12 cellular contexts compared by ENCODE assay signal in the genomic region with DNA sequence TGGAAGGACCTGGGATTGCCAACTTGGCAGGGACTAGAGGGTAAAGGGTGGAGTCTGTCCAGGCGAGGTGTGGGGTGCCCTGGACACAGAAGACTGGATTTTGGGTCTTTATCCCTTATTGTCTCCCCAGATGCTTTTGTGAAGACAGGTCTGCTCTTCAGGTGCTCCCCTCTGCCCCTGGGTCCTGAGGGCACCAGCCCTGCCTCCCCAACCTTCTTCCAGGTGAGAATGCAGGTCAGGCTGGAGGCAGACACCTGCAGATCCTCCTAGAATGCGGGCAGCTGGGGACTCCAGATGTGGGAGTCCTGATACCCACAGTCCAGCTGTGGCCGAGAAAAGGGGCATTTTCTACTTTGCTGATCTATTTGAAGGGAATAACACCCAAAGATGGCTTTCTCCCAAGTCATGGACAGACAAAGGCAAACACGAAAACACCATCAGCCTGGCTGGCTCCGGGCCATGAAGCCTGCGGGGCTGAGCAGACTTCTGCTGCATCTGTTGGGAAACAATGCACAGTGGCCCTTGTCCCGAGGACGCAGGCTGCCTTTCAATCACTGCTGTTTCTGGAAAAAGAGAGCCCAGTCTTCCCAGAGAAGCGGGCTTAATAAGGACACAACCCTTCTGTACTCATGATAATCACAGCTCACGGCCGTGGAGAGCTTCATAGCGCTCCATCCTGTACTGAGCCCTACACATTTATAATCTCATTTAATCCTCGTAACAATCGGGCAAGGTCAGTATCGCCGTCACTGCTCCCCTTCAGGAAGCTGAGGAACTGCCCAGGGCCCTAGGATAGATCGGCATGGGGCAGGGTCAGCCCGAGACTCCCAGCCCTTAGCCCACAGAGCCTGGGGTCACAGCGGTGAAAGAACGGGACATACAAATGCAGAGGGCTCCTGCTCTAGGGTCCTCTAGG.
DNase-seq lines count a peak whose midpoint lies in the region; ATAC-seq, FAIRE-seq and TF ChIP-seq lines count a peak whose summit lies in the region.
"Had no signal": no experiment of that assay in that cellular context is flagged by ENCODE, and none has a peak within 500 bp of the region (broad histone marks: within the 10 kb centered on the region; RNA-seq: fewer than 3 reads in every experiment).

No MANE protein-coding gene starts in this region.

- TF ChIP-seq POLR2A in transverse colon (IDR thresholded peaks at IDR 0.05), result no peak

- H3K27ac Mint-ChIP-seq in activated naive CD8-positive, alpha-beta T cell treated with anti-CD3 and anti-CD28 coated beads, Interleukin-2, amount 10 ng/mL, durations not matched to agents 7 days and 5 days, result no peak overlapping the region
- no peak overlapping the region for H3K27ac Mint-ChIP-seq in activated naive CD8-positive, alpha-beta T cell treated with anti-CD3 and anti-CD28 coated beads for 36 hours
- no peak overlapping the region for H3K27ac Mint-ChIP-seq in activated CD8-positive, alpha-beta memory T cell treated with anti-CD3 and anti-CD28 coated beads, Interleukin-2, amount 10 ng/mL, durations not matched to agents 7 days and 5 days

- peaks cover 3% of the 10 kb centered on the region for H3K27me3 Mint-ChIP-seq in activated naive CD8-positive, alpha-beta T cell treated with anti-CD3 and anti-CD28 coated beads, Interleukin-2, amount 10 ng/mL, durations not matched to agents 7 days and 5 days
- H3K27me3 Mint-ChIP-seq in activated naive CD8-positive, alpha-beta T cell treated with anti-CD3 and anti-CD28 coated beads for 36 hours, result no peaks in the 10 kb centered on the region
- peaks cover 17% of the 10 kb centered on the region for H3K27me3 Mint-ChIP-seq in activated CD8-positive, alpha-beta memory T cell treated with anti-CD3 and anti-CD28 coated beads, Interleukin-2, amount 10 ng/mL, durations not matched to agents 7 days and 5 days
- H3K27me3 Mint-ChIP-seq: activated CD4-positive, alpha-beta T cell treated with anti-CD3 and anti-CD28 coated beads, Interleukin-2, amount 10 ng/mL, durations not matched to agents 7 days and 5 days had no signal

- peaks cover 2% of the 10 kb centered on the region for H3K36me3 Mint-ChIP-seq in activated naive CD8-positive, alpha-beta T cell treated with anti-CD3 and anti-CD28 coated beads, Interleukin-2, amount 10 ng/mL, durations not matched to agents 7 days and 5 days
- H3K36me3 Mint-ChIP-seq in activated naive CD8-positive, alpha-beta T cell treated with anti-CD3 and anti-CD28 coated beads for 36 hours, result no peaks in the 10 kb centered on the region
- no peaks in the 10 kb centered on the region for H3K36me3 Mint-ChIP-seq in activated CD8-positive, alpha-beta memory T cell treated with anti-CD3 and anti-CD28 coated beads, Interleukin-2, amount 10 ng/mL, durations not matched to agents 7 days and 5 days

- no peak overlapping the region for H3K9ac ChIP-seq in kidney (ENCODE audit: low read length in 2 of 2)

- TF ChIP-seq EP300 in transverse colon (IDR thresholded peaks at IDR 0.05; ENCODE audit: low read depth), result no peak

- H3K4me3 ChIP-seq in kidney (ENCODE audit: low read length in 2 of 2) (no peak overlapping the region), transverse colon (no peak overlapping the region)
- H3K4me3 ChIP-seq: body of pancreas had no signal

- TF ChIP-seq CTCF in kidney (IDR thresholded peaks at IDR 0.05; ENCODE audit: borderline replicate concordance, extremely low read depth, insufficient read depth), result no peak
- TF ChIP-seq CTCF in transverse colon (IDR thresholded peaks at IDR 0.05), result no peak

- no peak for ATAC-seq in activated naive CD8-positive, alpha-beta T cell treated with anti-CD3 and anti-CD28 coated beads, Interleukin-2, amount 10 ng/mL, durations not matched to agents 7 days and 5 days (ENCODE audit: low read depth)
- ATAC-seq in activated CD8-positive, alpha-beta memory T cell treated with anti-CD3 and anti-CD28 coated beads, Interleukin-2, amount 10 ng/mL, durations not matched to agents 7 days and 5 days, result no peak
- no peak for ATAC-seq in GM21381 (IDR thresholded peaks at IDR 0.05; ENCODE audit: unreplicated experiment)
- ATAC-seq: body of pancreas had no signal

- FAIRE-seq in kidney (lab: Jason Lieb, UNC), result no peak
- FAIRE-seq: RCC 7860 had no signal

- H3K9me3 Mint-ChIP-seq in activated naive CD8-positive, alpha-beta T cell treated with anti-CD3 and anti-CD28 coated beads, Interleukin-2, amount 10 ng/mL, durations not matched to agents 7 days and 5 days, result no peaks in the 10 kb centered on the region
- no peaks in the 10 kb centered on the region for H3K9me3 Mint-ChIP-seq in activated naive CD8-positive, alpha-beta T cell treated with anti-CD3 and anti-CD28 coated beads for 36 hours
- no peaks in the 10 kb centered on the region for H3K9me3 Mint-ChIP-seq in activated CD8-positive, alpha-beta memory T cell treated with anti-CD3 and anti-CD28 coated beads, Interleukin-2, amount 10 ng/mL, durations not matched to agents 7 days and 5 days (ENCODE audit: low read depth)
- H3K9me3 Mint-ChIP-seq: activated CD4-positive, alpha-beta T cell treated with anti-CD3 and anti-CD28 coated beads, Interleukin-2, amount 10 ng/mL, durations not matched to agents 7 days and 5 days had no signal

- H3K4me1 ChIP-seq in kidney (ENCODE audit: control insufficient read depth in 1 of 2, insufficient read depth in 1 of 2, low read depth in 1 of 2, low read length in 2 of 2) (no peaks in the 10 kb centered on the region), transverse colon (peaks cover 0 to 5% (median 2%) of the 10 kb centered on the region in 4 donors)
- H3K4me1 ChIP-seq: body of pancreas had no signal

- CTCF ChIA-PET in activated CD8-positive, alpha-beta memory T cell treated with anti-CD3 and anti-CD28 coated beads, Interleukin-2, amount 10 ng/mL, durations not matched to agents 7 days and 5 days (lab: Charles Lee), result interaction anchor here (0.8 to 1.1 kb wide), 3 partner anchors 11 to 102 kb away, joined by 3 read pairs; no protein-coding TSS in a partner anchor

- in situ Hi-C loops in transverse colon (cut with MboI; ENCODE audit: low pct_ligation_motif_present in 1 of 4, low pct_unique_long_range_greater_than_20kb in 1 of 4, low sequenced_read_pairs in 3 of 4), result loop anchor here (10.0 to 25.0 kb wide), 3 partner anchors 98 to 305 kb away; no protein-coding TSS in a partner anchor

- H3K4me3 Mint-ChIP-seq in activated naive CD8-positive, alpha-beta T cell treated with anti-CD3 and anti-CD28 coated beads, Interleukin-2, amount 10 ng/mL, durations not matched to agents 7 days and 5 days, result no peak overlapping the region
- no peak overlapping the region for H3K4me3 Mint-ChIP-seq in activated naive CD8-positive, alpha-beta T cell treated with anti-CD3 and anti-CD28 coated beads for 36 hours
- no peak overlapping the region for H3K4me3 Mint-ChIP-seq in activated CD8-positive, alpha-beta memory T cell treated with anti-CD3 and anti-CD28 coated beads, Interleukin-2, amount 10 ng/mL, durations not matched to agents 7 days and 5 days
- H3K4me3 Mint-ChIP-seq: activated CD4-positive, alpha-beta T cell treated with anti-CD3 and anti-CD28 coated beads, Interleukin-2, amount 10 ng/mL, durations not matched to agents 7 days and 5 days had no signal

- POLR2A ChIA-PET in activated naive CD8-positive, alpha-beta T cell treated with anti-CD3 and anti-CD28 coated beads, Interleukin-2, amount 10 ng/mL, durations not matched to agents 7 days and 5 days (lab: Charles Lee), result interaction anchor here (0.8 kb wide), 1 partner anchor 30 kb away, joined by 3 read pairs; no protein-coding TSS in a partner anchor

- intact Hi-C loops in kidney (cut with DNase I), result no loop called here
- intact Hi-C loops in transverse colon (cut with DNase I; ENCODE audit: low total_unique reads), result no loop called here

- H3K9me3 ChIP-seq in kidney (ENCODE audit: control insufficient read depth in 1 of 2, low read length in 2 of 2), result no peaks in the 10 kb centered on the region
- H3K9me3 ChIP-seq in transverse colon, result no peaks in the 10 kb centered on the region
- H3K9me3 ChIP-seq: body of pancreas had no signal

- peak; percentile 20 for DNase-seq in activated naive CD8-positive, alpha-beta T cell treated with anti-CD3 and anti-CD28 coated beads, Interleukin-2, amount 10 ng/mL, durations not matched to agents 7 days and 5 days
- DNase-seq in activated naive CD8-positive, alpha-beta T cell treated with anti-CD3 and anti-CD28 coated beads for 36 hours, result no peak
- DNase-seq in activated CD8-positive, alpha-beta memory T cell treated with anti-CD3 and anti-CD28 coated beads, Interleukin-2, amount 10 ng/mL, durations not matched to agents 7 days and 5 days, result peak; percentile 32
- DNase-seq in kidney (peak; percentile 54), transverse colon (peak; percentile 31), HuH-7.5 (ENCODE audit: low spot score) (no peak), NOMO-1 (lab: John Stamatoyannopoulos, UW; ENCODE audit: unreplicated experiment in 2 of 2) (no peak)
- DNase-seq: activated CD4-positive, alpha-beta T cell treated with anti-CD3 and anti-CD28 coated beads, Interleukin-2, amount 10 ng/mL, durations not matched to agents 7 days and 5 days; glutamatergic neuron had no signal

- H3K27ac ChIP-seq in kidney (ENCODE audit: low read depth in 2 of 2, low read length in 2 of 2), result no peak overlapping the region
- no peak overlapping the region for H3K27ac ChIP-seq in transverse colon
- H3K27ac ChIP-seq: body of pancreas had no signal

- peaks cover 11% of the 10 kb centered on the region for H3K4me1 Mint-ChIP-seq in activated naive CD8-positive, alpha-beta T cell treated with anti-CD3 and anti-CD28 coated beads, Interleukin-2, amount 10 ng/mL, durations not matched to agents 7 days and 5 days
- H3K4me1 Mint-ChIP-seq in activated naive CD8-positive, alpha-beta T cell treated with anti-CD3 and anti-CD28 coated beads for 36 hours, result peaks cover 17% of the 10 kb centered on the region
- peaks cover 10% of the 10 kb centered on the region for H3K4me1 Mint-ChIP-seq in activated CD8-positive, alpha-beta memory T cell treated with anti-CD3 and anti-CD28 coated beads, Interleukin-2, amount 10 ng/mL, durations not matched to agents 7 days and 5 days

- H3K36me3 ChIP-seq in kidney (ENCODE audit: control insufficient read depth in 1 of 2, insufficient read depth in 2 of 2, low read length in 2 of 2) (no peaks in the 10 kb centered on the region), transverse colon (no peaks in the 10 kb centered on the region)

- WGBS in transverse colon (ENCODE audit: low coverage in 1 of 2), 2 donors, result 57% methylated on average over 3 to 20 of the region's 20 CpGs

- no peaks in the 10 kb centered on the region for H3K27me3 ChIP-seq in transverse colon
- H3K27me3 ChIP-seq: body of pancreas had no signal

Comparison
In these comparisons a context has a peak if more than half of its experiments do, and no peak if none do; other contexts are left out.
1. DNase-seq: peak in activated naive CD8-positive, alpha-beta T cell treated with anti-CD3 and anti-CD28 coated beads, Interleukin-2, amount 10 ng/mL, durations not matched to agents 7 days and 5 days (single experiment), activated CD8-positive, alpha-beta memory T cell treated with anti-CD3 and anti-CD28 coated beads, Interleukin-2, amount 10 ng/mL, durations not matched to agents 7 days and 5 days (single experiment), kidney (single experiment) and transverse colon (single experiment); none in activated naive CD8-positive, alpha-beta T cell treated with anti-CD3 and anti-CD28 coated beads for 36 hours (single experiment), HuH-7.5 (single experiment) and NOMO-1 (0 of 2).